ENCODE assay signal across 9 cellular contexts in genomic region chr2:241041557-241042158, GRCh38. TPM values are rescaled to one million over a fixed set of nuclear protein-coding genes. Genes with fewer than 3 reads are reported as not detected.
DNase-seq lines count a peak whose midpoint lies in the region; ATAC-seq and TF ChIP-seq lines count a peak whose summit lies in the region.
"Had no signal": no experiment of that assay in that cellular context is flagged by ENCODE, and none has a peak within 500 bp of the region (broad histone marks: within the 10 kb centered on the region; RNA-seq: fewer than 3 reads in every experiment).

No MANE protein-coding gene starts in this region.

- H3K27ac ChIP-seq in neural progenitor cell = no peak overlapping the region

- H3K9me3 Mint-ChIP-seq in central memory CD8-positive, alpha-beta T cell = no peaks in the 10 kb centered on the region
- H3K9me3 Mint-ChIP-seq in neural progenitor cell = peaks cover 8% of the 10 kb centered on the region

- peaks cover 9% of the 10 kb centered on the region for H3K4me1 ChIP-seq in neural progenitor cell

- H3K4me3 ChIP-seq in neural progenitor cell = no peak overlapping the region

- no peaks in the 10 kb centered on the region for H3K27me3 Mint-ChIP-seq in central memory CD8-positive, alpha-beta T cell
- peaks cover 36% of the 10 kb centered on the region for H3K27me3 Mint-ChIP-seq in neural progenitor cell (ENCODE audit: insufficient read depth, low read depth)

- no peaks in the 10 kb centered on the region for H3K9me3 ChIP-seq in neural progenitor cell (ENCODE audit: low read depth)

- H3K27ac Mint-ChIP-seq in central memory CD8-positive, alpha-beta T cell (ENCODE audit: low read depth) = no peak overlapping the region
- no peak overlapping the region for H3K27ac Mint-ChIP-seq in neural progenitor cell

- H3F3A ChIP-seq in neural progenitor cell (ENCODE audit: low read depth) = no peaks in the 10 kb centered on the region

- no peak for DNase-seq in central memory CD8-positive, alpha-beta T cell (ENCODE audit: low spot score in 2 of 2)
- DNase-seq in neural progenitor cell (ENCODE audit: low spot score) (no peak), cerebellar nuclear complex (lab: John Stamatoyannopoulos, UW) (no peak), SKM-1 treated with dmso at 0.1 percent for 144 hours (lab: John Stamatoyannopoulos, UW; ENCODE audit: unreplicated experiment) (no peak), dedifferentiated amniotic fluid mesenchymal stem cell (ENCODE audit: extremely low spot score) (no peak)
- DNase-seq: NK-92 treated with Interleukin-12 subunit alpha and Interleukin-12 subunit beta, amount 100 ng/mL, for 24 hours had no signal

- no peak overlapping the region for H2AFZ ChIP-seq in neural progenitor cell (replicated peaks)

- peaks cover 5% of the 10 kb centered on the region for H3K4me1 Mint-ChIP-seq in central memory CD8-positive, alpha-beta T cell
- H3K4me1 Mint-ChIP-seq in neural progenitor cell = peaks cover 4% of the 10 kb centered on the region

- no peak overlapping the region for H3K4me3 Mint-ChIP-seq in central memory CD8-positive, alpha-beta T cell
- H3K4me3 Mint-ChIP-seq in neural progenitor cell = no peak overlapping the region

- peaks cover 3% of the 10 kb centered on the region for H3K36me3 Mint-ChIP-seq in central memory CD8-positive, alpha-beta T cell (ENCODE audit: insufficient read depth)
- no peaks in the 10 kb centered on the region for H3K36me3 Mint-ChIP-seq in neural progenitor cell

- no peak for TF ChIP-seq CTCF in neural progenitor cell (IDR thresholded peaks at IDR 0.05)

- peaks cover 44% of the 10 kb centered on the region for H3K27me3 ChIP-seq in neural progenitor cell

- no peak overlapping the region for H3K4me2 ChIP-seq in neural progenitor cell

- no peak overlapping the region for H3K9ac ChIP-seq in neural progenitor cell

- ATAC-seq in GM18517 (IDR thresholded peaks at IDR 0.05; ENCODE audit: unreplicated experiment) (peak; percentile 90), GM21576 (IDR thresholded peaks at IDR 0.05; ENCODE audit: unreplicated experiment) (peak; percentile 45), HG03565 (IDR thresholded peaks at IDR 0.05; ENCODE audit: unreplicated experiment) (peak; percentile 72)
- peak; percentile 45 for ATAC-seq in central memory CD8-positive, alpha-beta T cell (replicated peaks; ENCODE audit: extremely low read depth, poor library complexity, severe bottlenecking)

- H3K36me3 ChIP-seq in neural progenitor cell = no peaks in the 10 kb centered on the region

- H3K79me2 ChIP-seq in neural progenitor cell (ENCODE audit: low read depth) = no peaks in the 10 kb centered on the region

- no peaks in the 10 kb centered on the region for H4K20me1 ChIP-seq in neural progenitor cell (ENCODE audit: low read depth)

RNA-seq across cellular contexts. Expression of gene SNED1, which starts 43.2 kb away (rescaled TPM):
- 0.11 and 0.31 TPM in 2 replicates for total RNA-seq in neural progenitor cell (ENCODE audit: low replicate concordance)
